ENCODE assay signal across 1 cellular context in genomic region chr11:6234314-6235031, GRCh38.
TF ChIP-seq lines count a peak whose summit lies in the region.

FHIP1B (minus strand) TSS chr11:6234636; CDS start chr11:6224516, 10,120 bp downstream.

TF ChIP-seq in HepG2, 621 proteins besides CTCF, POLR2A, EP300 and RAD21 (continued from another document):
- TF ChIP-seq ZNF646 (CRISPR knock-in tag; IDR thresholded peaks at IDR 0.05) (no peak), ZNF788 (CRISPR knock-in tag; IDR thresholded peaks at IDR 0.05; ENCODE audit: borderline replicate concordance) (peak; percentile 32; the same call in 1 of the 2 replicates)
